In the genomic region with DNA sequence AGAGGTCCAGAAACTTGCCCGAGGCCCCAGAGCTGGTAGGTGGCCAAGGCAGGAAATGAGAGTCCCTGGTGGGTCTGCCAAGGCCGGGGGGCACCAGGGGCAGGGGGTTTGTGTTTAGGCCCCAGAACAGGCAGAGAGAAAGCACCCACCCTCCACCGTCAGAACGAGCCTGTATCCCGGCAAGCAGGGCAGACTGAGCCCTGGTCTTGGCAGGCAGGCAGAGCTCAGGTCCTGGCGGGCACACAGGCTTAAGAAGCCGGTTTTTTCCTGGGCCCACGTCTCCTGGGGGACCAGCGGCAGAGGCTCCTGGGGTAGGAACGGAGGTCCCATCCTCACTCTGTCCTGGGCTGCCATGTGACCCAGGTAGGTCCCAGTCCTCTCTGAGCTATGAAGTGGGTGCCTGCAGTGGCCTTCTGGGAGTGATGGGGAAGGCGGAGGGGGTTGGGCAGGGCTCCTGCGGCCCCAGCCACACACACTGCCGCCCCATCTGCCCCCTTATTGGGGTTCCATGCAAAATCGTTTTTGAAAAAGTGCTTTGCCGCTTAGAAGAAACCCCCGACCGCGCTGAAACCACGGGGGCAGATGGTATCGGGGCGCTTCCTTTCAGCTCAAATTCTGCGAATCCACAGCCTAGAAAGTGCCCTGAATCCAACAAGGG, we compare ENCODE assay signal across 7 cellular contexts. TPM values are rescaled to one million over a fixed set of nuclear protein-coding genes. Genes with fewer than 3 reads are reported as not detected.
DNase-seq lines count a peak whose midpoint lies in the region; ATAC-seq and TF ChIP-seq lines count a peak whose summit lies in the region.

No MANE protein-coding gene starts in this region.

- H3F3A ChIP-seq in MM.1S (ENCODE audit: insufficient read depth, low read length) = peaks cover 11% of the 10 kb centered on the region; the same call in 1 of the 2 replicates

- TF ChIP-seq POLR2A in thyroid gland (IDR thresholded peaks at IDR 0.05) = no peak

- no peak for TF ChIP-seq CTCF in MM.1S (IDR thresholded peaks at IDR 0.05; ENCODE audit: low read length)
- no peak for TF ChIP-seq CTCF in lower lobe of right lung (IDR thresholded peaks at IDR 0.05)
- no peak for TF ChIP-seq CTCF in thyroid gland (IDR thresholded peaks at IDR 0.05)

- H2AFZ ChIP-seq in MM.1S (ENCODE audit: low read length) = peak overlapping the region; percentile 27; the same call in 1 of the 2 replicates

- intact Hi-C loops in lower lobe of right lung (cut with DNase I) (no loop called here), thyroid gland (cut with DNase I) (no loop called here)

- H3K27ac ChIP-seq in MM.1S (ENCODE audit: low read length) (peak overlapping the region; percentile 53; the same call in 1 of the 2 replicates), lower lobe of right lung (peak overlapping the region; percentile 77), thyroid gland (peak overlapping the region; percentile 8 to 71 (median 59))

- H3K36me3 ChIP-seq in MM.1S (replicated peaks; ENCODE audit: insufficient read depth, low read length) (no peaks in the 10 kb centered on the region), lower lobe of right lung (no peaks in the 10 kb centered on the region), thyroid gland (no peaks in the 10 kb centered on the region)

- H3K27me3 ChIP-seq in MM.1S (replicated peaks; ENCODE audit: insufficient read depth, low read length) (no peaks in the 10 kb centered on the region), lower lobe of right lung (ENCODE audit: low read depth) (no peaks in the 10 kb centered on the region), thyroid gland (no peaks in the 10 kb centered on the region)

- DNase-seq in MM.1S (no peak), activated T-helper 1 cell treated with Interleukin-2 at 50 U/mL for 16 hours (ENCODE audit: low read depth) (peak; percentile 57), lower lobe of right lung (no peak), thyroid gland (no peak), GDM1 (lab: John Stamatoyannopoulos, UW) (no peak)

- H3K9me3 ChIP-seq in MM.1S (replicated peaks; ENCODE audit: insufficient read depth, low read length) (no peaks in the 10 kb centered on the region), lower lobe of right lung (no peaks in the 10 kb centered on the region), thyroid gland (no peaks in the 10 kb centered on the region)

- H3K9ac ChIP-seq in MM.1S (ENCODE audit: low read length) = peak overlapping the region; percentile 55; the same call in 1 of the 2 replicates

- peak overlapping the region; percentile 29; the same call in 1 of the 2 replicates for H3K4me3 ChIP-seq in MM.1S (ENCODE audit: low read length)
- H3K4me3 ChIP-seq in lower lobe of right lung = peak overlapping the region; percentile 29
- H3K4me3 ChIP-seq in thyroid gland (replicated peaks in 1 of 3) = no peak overlapping the region

- no peaks in the 10 kb centered on the region for H4K20me1 ChIP-seq in MM.1S (ENCODE audit: insufficient read depth, low read length)

- H3K4me1 ChIP-seq in MM.1S (ENCODE audit: low read length) (peaks cover 33% of the 10 kb centered on the region), lower lobe of right lung (peaks cover 100% of the 10 kb centered on the region), thyroid gland (peaks cover under 1 to 58% of the 10 kb centered on the region in 2 donors)

- ATAC-seq in lower lobe of right lung = peak in 1 of 2 donors; percentile 5
- ATAC-seq in HG03039 (IDR thresholded peaks at IDR 0.05; ENCODE audit: unreplicated experiment) = no peak
- no peak for ATAC-seq in GM19324 (IDR thresholded peaks at IDR 0.05; ENCODE audit: low FRiP score, unreplicated experiment)

- no peaks in the 10 kb centered on the region for H3K9me2 ChIP-seq in MM.1S (replicated peaks; ENCODE audit: insufficient read depth, low read length)

- H3K4me2 ChIP-seq in MM.1S (ENCODE audit: low read depth, low read length) = peak overlapping the region; percentile 85

- 65 to 74% methylated on average over 16 to 22 of the region's 22 CpGs for WGBS in thyroid gland, 2 donors

- H3K79me2 ChIP-seq in MM.1S (ENCODE audit: low read length) = peaks cover 12% of the 10 kb centered on the region

RNA-seq across cellular contexts. Expression of gene SH2B3, which starts 24.2 kb away (rescaled TPM):
- total RNA-seq in lower lobe of right lung (49.5 TPM), thyroid gland (10 to 100 TPM; 14.1 to 36.5 (median 25.6) TPM)

Comparison
In these comparisons a context has a peak if more than half of its experiments do, and no peak if none do; other contexts are left out.
1. H3K4me3 ChIP-seq: peak in MM.1S (single experiment) and lower lobe of right lung (single experiment); none in thyroid gland (0 of 3).
2. Peak in every context shown above with its lines, with median percentiles within 50 percentile points of each other: H3K27ac ChIP-seq.